9 cellular contexts compared by ENCODE assay signal in the genomic region with DNA sequence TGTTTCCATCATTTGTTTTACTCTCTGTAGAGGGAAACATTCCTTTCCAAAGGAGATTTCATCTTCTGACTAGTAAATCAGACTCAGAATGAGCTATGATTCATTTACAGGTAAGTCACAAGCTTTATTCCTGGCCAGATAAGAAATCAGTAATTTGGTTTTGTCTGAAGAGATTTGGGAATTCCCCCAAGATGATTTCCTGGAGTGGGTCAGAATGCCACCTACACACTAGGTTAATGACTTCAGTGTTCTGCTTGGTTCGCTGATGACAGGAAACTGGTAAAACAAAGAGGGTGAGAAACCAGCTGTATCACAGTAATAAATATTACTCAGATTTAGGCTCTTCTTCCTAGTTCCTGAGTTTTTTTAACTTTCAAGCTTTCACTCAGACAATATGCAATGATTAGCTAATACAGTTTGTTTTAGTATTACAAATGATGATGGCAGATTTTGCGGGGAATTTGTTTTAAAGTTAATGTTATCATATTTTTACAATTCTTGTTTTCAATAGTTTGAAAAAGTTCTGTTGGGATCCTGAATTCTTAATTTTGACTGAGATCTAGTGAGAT. TPM values are rescaled to one million over a fixed set of nuclear protein-coding genes. Genes with fewer than 3 reads are reported as not detected.
DNase-seq lines count a peak whose midpoint lies in the region; ATAC-seq and TF ChIP-seq lines count a peak whose summit lies in the region.
"Had no signal": no experiment of that assay in that cellular context is flagged by ENCODE, and none has a peak within 500 bp of the region (broad histone marks: within the 10 kb centered on the region; RNA-seq: fewer than 3 reads in every experiment).

No MANE protein-coding gene starts in this region.

- CTCF ChIA-PET in OCI-LY7 (lab: Charles Lee; ENCODE audit: unreplicated experiment) = no interaction called here

- H3K4me1 ChIP-seq in DND-41 (ENCODE audit: insufficient read depth, low read length) (peaks cover 4% of the 10 kb centered on the region; the same call in 1 of the 2 replicates), heart left ventricle (no peaks in the 10 kb centered on the region), Karpas-422 (ENCODE audit: low read length) (no peaks in the 10 kb centered on the region), right atrium auricular region (no peaks in the 10 kb centered on the region), OCI-LY7 (ENCODE audit: insufficient read depth, low read length, poor library complexity, severe bottlenecking) (no peaks in the 10 kb centered on the region)

- H4K20me1 ChIP-seq in DND-41 (ENCODE audit: insufficient read depth, low read length) (no peaks in the 10 kb centered on the region), Karpas-422 (ENCODE audit: insufficient read depth, low read depth, low read length) (no peaks in the 10 kb centered on the region), OCI-LY7 (ENCODE audit: insufficient read depth, low read length) (no peaks in the 10 kb centered on the region)

- POLR2A ChIA-PET in OCI-LY7 (lab: Charles Lee) = interaction anchor here (0.6 kb wide), 1 partner anchor 1100 kb away, joined by 3 read pairs; no protein-coding TSS in a partner anchor

- H3K9ac ChIP-seq in DND-41 (ENCODE audit: low read depth, low read length) (no peak overlapping the region), Karpas-422 (ENCODE audit: low read length) (no peak overlapping the region)

- H3K79me2 ChIP-seq in DND-41 (ENCODE audit: insufficient read depth, low read length) (no peaks in the 10 kb centered on the region), Karpas-422 (ENCODE audit: low read length) (no peaks in the 10 kb centered on the region), OCI-LY7 (ENCODE audit: insufficient read depth, low read depth, low read length) (no peaks in the 10 kb centered on the region)

- no peak for TF ChIP-seq POLR2A in heart left ventricle (IDR thresholded peaks at IDR 0.05)

- H3K4me3 ChIP-seq in DND-41 (ENCODE audit: low read depth in 1 of 2, low read length in 2 of 2) = no peak overlapping the region
- H3K4me3 ChIP-seq in heart left ventricle = no peak overlapping the region
- no peak overlapping the region for H3K4me3 ChIP-seq in Karpas-422 (ENCODE audit: low read length)
- H3K4me3 ChIP-seq in right atrium auricular region = no peak overlapping the region
- H3K4me3 ChIP-seq in OCI-LY7 (ENCODE audit: low read depth, low read length, poor library complexity, severe bottlenecking) = no peak overlapping the region

- no peak overlapping the region for H3K4me2 ChIP-seq in DND-41 (ENCODE audit: insufficient read depth, low read length)
- H3K4me2 ChIP-seq in Karpas-422 (ENCODE audit: low read depth, low read length, poor library complexity, severe bottlenecking) = no peak overlapping the region
- H3K4me2 ChIP-seq in OCI-LY7 (ENCODE audit: low read length) = no peak overlapping the region

- H2AFZ ChIP-seq in DND-41 (ENCODE audit: low read depth, low read length) = no peak overlapping the region
- no peak overlapping the region for H2AFZ ChIP-seq in Karpas-422 (ENCODE audit: low read length)
- no peak overlapping the region for H2AFZ ChIP-seq in OCI-LY7 (ENCODE audit: low read length)

- H3K9me2 ChIP-seq in Karpas-422 (replicated peaks; ENCODE audit: insufficient read depth, low read length) = no peaks in the 10 kb centered on the region
- no peaks in the 10 kb centered on the region for H3K9me2 ChIP-seq in OCI-LY7 (ENCODE audit: insufficient read depth, low read length)

- no peaks in the 10 kb centered on the region for H3K36me3 ChIP-seq in DND-41 (ENCODE audit: insufficient read depth, low read length)
- H3K36me3 ChIP-seq in heart left ventricle = no peaks in the 10 kb centered on the region
- no peaks in the 10 kb centered on the region for H3K36me3 ChIP-seq in Karpas-422 (ENCODE audit: insufficient read depth, low read length)
- no peaks in the 10 kb centered on the region for H3K36me3 ChIP-seq in right atrium auricular region
- H3K36me3 ChIP-seq in OCI-LY7 (ENCODE audit: insufficient read depth, low read length) = no peaks in the 10 kb centered on the region

- H3K9me3 ChIP-seq in DND-41 (ENCODE audit: insufficient read depth, low read length, severe bottlenecking) = no peaks in the 10 kb centered on the region
- no peaks in the 10 kb centered on the region for H3K9me3 ChIP-seq in heart left ventricle
- no peaks in the 10 kb centered on the region for H3K9me3 ChIP-seq in Karpas-422 (ENCODE audit: low read length)
- H3K9me3 ChIP-seq in right atrium auricular region = no peaks in the 10 kb centered on the region
- no peaks in the 10 kb centered on the region for H3K9me3 ChIP-seq in OCI-LY7 (ENCODE audit: low read length)

- WGBS in heart left ventricle, 4 donors = 67 to 71% (median 68%) methylated on average over 2 of the region's 2 CpGs

- no peak for DNase-seq in DND-41
- no peak for DNase-seq in heart left ventricle
- no peak for DNase-seq in Karpas-422
- DNase-seq in right atrium auricular region (ENCODE audit: low spot score) = no peak
- DNase-seq in OCI-LY7 (ENCODE audit: low spot score) = no peak

- H3K27me3 ChIP-seq in DND-41 (ENCODE audit: insufficient read depth, low read length, poor library complexity) (no peaks in the 10 kb centered on the region), heart left ventricle (no peaks in the 10 kb centered on the region), Karpas-422 (ENCODE audit: low read length) (peaks cover 3% of the 10 kb centered on the region; the same call in 1 of the 2 replicates), right atrium auricular region (no peaks in the 10 kb centered on the region)

- BruUV-seq in OCI-LY7 (replicated peaks; lab: Mats Ljungman, UMichigan) = no TSS peak

- ATAC-seq in DND-41 (ENCODE audit: insufficient read depth, low read depth) (peak; percentile 61; the same call in 2 of the 3 replicates), GM19328 (IDR thresholded peaks at IDR 0.05; ENCODE audit: unreplicated experiment) (peak; percentile 93), HG02981 (IDR thresholded peaks at IDR 0.05; ENCODE audit: unreplicated experiment) (peak; percentile 97), heart left ventricle (no peak)

- intact Hi-C loops in heart left ventricle (cut with DNase I) (no loop called here), OCI-LY7 (cut with micrococcal nuclease; ENCODE audit: unreplicated experiment) (no loop called here)

- H3K27ac ChIP-seq in DND-41 (ENCODE audit: low read length) (no peak overlapping the region), VCaP (peak overlapping the region; percentile 23), heart left ventricle (no peak overlapping the region), Karpas-422 (ENCODE audit: low read length) (no peak overlapping the region), right atrium auricular region (no peak overlapping the region), OCI-LY7 (ENCODE audit: low read depth, low read length, poor library complexity, severe bottlenecking) (no peak overlapping the region)

- TF ChIP-seq CTCF in DND-41 (IDR thresholded peaks at IDR 0.05; ENCODE audit: borderline replicate concordance, extremely low read depth, low read length, poor library complexity, severe bottlenecking) (no peak), VCaP (conservative IDR thresholded peaks at IDR 0.05) (no peak), heart left ventricle (IDR thresholded peaks at IDR 0.05) (no peak), right atrium auricular region (IDR thresholded peaks at IDR 0.05) (no peak), OCI-LY7 (conservative IDR thresholded peaks at IDR 0.05; ENCODE audit: low read length) (no peak)

RNA-seq across cellular contexts. Expression of gene ASZ1, which starts 8.3 kb away (rescaled TPM):
- total RNA-seq in heart left ventricle (not detected), right atrium auricular region (not detected), OCI-LY7 (2022) (not detected in 2 replicates)
- not detected for polyA plus RNA-seq in heart left ventricle
- not detected in 2 replicates for total RNA-seq in Karpas-422 (2014; rRNA removed; shearing (Covaris generic); ENCODE audit: low replicate concordance)
- not detected in 2 replicates for total RNA-seq in OCI-LY7 (2014; rRNA removed; shearing (Covaris generic))
- polyA plus RNA-seq: CD14-positive monocyte had no signal

RNA-seq across cellular contexts. Expression of gene CFTR, which starts 44.3 kb away (rescaled TPM):
- 1 to 10 TPM in 1 of 9 donors, under 1 TPM in 8; 0.18 to 1.3 (median 0.27) TPM for total RNA-seq in heart left ventricle
- polyA plus RNA-seq in heart left ventricle = under 1 TPM; 0.04 to 0.06 TPM
- total RNA-seq in Karpas-422 (2014; rRNA removed; shearing (Covaris generic); ENCODE audit: low replicate concordance) = not detected in 2 replicates
- 1 to 10 TPM in 1 of 2 donors, under 1 TPM in 1; 0.67 to 1.3 TPM for total RNA-seq in right atrium auricular region
- not detected in 2 replicates for total RNA-seq in OCI-LY7 (2014; rRNA removed; shearing (Covaris generic))
- total RNA-seq in OCI-LY7 (2022) = not detected in 2 replicates
- polyA plus RNA-seq: CD14-positive monocyte had no signal

Comparison
In these comparisons a context has a peak if more than half of its experiments do, and no peak if none do; other contexts are left out.
1. ATAC-seq: peak in DND-41 (single experiment), GM19328 (single experiment) and HG02981 (single experiment); none in heart left ventricle (0 of 4).